8 cellular contexts compared by ENCODE assay signal in the genomic region with DNA sequence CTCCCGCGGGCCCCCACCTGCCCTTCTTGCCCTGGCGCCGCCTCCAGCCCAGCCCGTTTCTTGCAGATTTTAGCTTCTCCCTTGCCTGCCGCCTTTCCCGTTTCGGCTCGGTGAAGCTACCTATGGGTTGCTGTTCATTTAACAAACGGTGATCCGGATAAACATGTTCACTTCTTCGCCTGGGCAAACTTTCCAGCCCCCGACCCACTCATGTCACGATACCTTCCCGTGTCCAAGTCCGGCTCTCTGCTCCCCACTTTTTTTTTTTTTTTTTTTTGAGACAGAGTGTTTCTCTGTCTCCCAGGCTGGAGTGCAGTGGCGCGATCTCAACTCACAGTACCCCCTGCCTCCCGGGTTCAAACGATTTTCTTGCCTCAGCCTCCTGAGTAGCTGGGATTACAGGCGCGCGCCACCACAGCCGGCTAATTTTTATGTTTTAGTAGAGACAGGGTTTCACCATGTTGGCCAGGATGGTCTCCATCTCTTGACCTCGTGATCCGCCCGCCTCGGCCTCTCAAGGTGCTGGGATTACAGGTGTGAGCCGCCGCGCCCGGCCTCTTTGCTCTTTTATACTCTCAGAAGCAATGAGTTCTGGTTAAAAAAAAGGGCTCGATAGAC. TPM values are rescaled to one million over a fixed set of nuclear protein-coding genes. Genes with fewer than 3 reads are reported as not detected.
DNase-seq lines count a peak whose midpoint lies in the region; ATAC-seq and TF ChIP-seq lines count a peak whose summit lies in the region.

No MANE protein-coding gene starts in this region.

- dilution Hi-C loops in mammary epithelial cell (cut with HindIII; ENCODE audit: low sequenced_read_pairs): no loop called here

- H4K20me1 ChIP-seq in mammary epithelial cell (ENCODE audit: insufficient read depth, low read length): no peaks in the 10 kb centered on the region

- intact Hi-C loops in mammary epithelial cell (cut with micrococcal nuclease): loop anchor here (1.0 to 5.0 kb wide), 4 partner anchors 47 to 460 kb away; partner anchors contain the start of gene ZEB1

- BruUV-seq in mammary epithelial cell (replicated peaks; lab: Mats Ljungman, UMichigan): no TSS peak

- WGBS in mammary epithelial cell (ENCODE audit: low coverage, missing lambda C conversion rate): 61% methylated on average over 22 of the region's 33 CpGs

- no peak for ATAC-seq in activated T-cell treated with anti-CD3 and anti-CD28 coated beads, Interleukin-2, amount 50 U/mL, for 4 hours
- ATAC-seq in memory B cell (ENCODE audit: low read depth): no peak
- ATAC-seq in GM18505 (IDR thresholded peaks at IDR 0.05; ENCODE audit: unreplicated experiment): no peak
- no peak for ATAC-seq in HG02571 (IDR thresholded peaks at IDR 0.05; ENCODE audit: unreplicated experiment)

- peak overlapping the region; percentile 68 for H3K9ac ChIP-seq in mammary epithelial cell (ENCODE audit: insufficient read depth, low read length)

- no peaks in the 10 kb centered on the region for H3K27me3 Mint-ChIP-seq in activated T-cell treated with anti-CD3 and anti-CD28 coated beads, Interleukin-2, amount 50 U/mL, for 4 hours (ENCODE audit: low read depth)
- no peaks in the 10 kb centered on the region for H3K27me3 Mint-ChIP-seq in memory B cell
- no peaks in the 10 kb centered on the region for H3K27me3 Mint-ChIP-seq in type B pancreatic cell

- H3K27me3 ChIP-seq in mammary epithelial cell (ENCODE audit: insufficient read depth, low read length): no peaks in the 10 kb centered on the region

- no peaks in the 10 kb centered on the region for H3K9me3 ChIP-seq in mammary epithelial cell (replicated peaks; ENCODE audit: insufficient read depth, low read length)

- DNase-seq in activated T-cell treated with anti-CD3 and anti-CD28 coated beads, Interleukin-2, amount 50 U/mL, for 4 hours: no peak
- no peak for DNase-seq in activated T-cell treated with anti-CD3 and anti-CD28 coated beads for 4 hours
- DNase-seq in mammary epithelial cell: no peak
- no peak for DNase-seq in memory B cell (ENCODE audit: low spot score in 2 of 2)
- DNase-seq in type B pancreatic cell (ENCODE audit: extremely low spot score, unreplicated experiment): no peak
- DNase-seq in kidney tubule cell (ENCODE audit: low spot score): no peak

- peak overlapping the region; percentile 98 for H2AFZ ChIP-seq in mammary epithelial cell (ENCODE audit: low read depth, low read length)

- peaks cover 11% of the 10 kb centered on the region for H3K4me1 Mint-ChIP-seq in activated T-cell treated with anti-CD3 and anti-CD28 coated beads, Interleukin-2, amount 50 U/mL, for 4 hours (ENCODE audit: low read depth)
- H3K4me1 Mint-ChIP-seq in memory B cell: peaks cover 10% of the 10 kb centered on the region
- H3K4me1 Mint-ChIP-seq in type B pancreatic cell (ENCODE audit: unreplicated experiment): peaks cover 39% of the 10 kb centered on the region

- no peaks in the 10 kb centered on the region for H3K79me2 ChIP-seq in mammary epithelial cell (ENCODE audit: insufficient read depth, low read length)

- H3K4me3 ChIP-seq in mammary epithelial cell (replicated peaks in 1 of 3; ENCODE audit: insufficient read depth in 1 of 3, low read depth in 2 of 3, low read length in 3 of 3): peak overlapping the region; percentile 56 to 88 (median 77)

- peak overlapping the region; percentile 99 for H3K4me2 ChIP-seq in mammary epithelial cell (ENCODE audit: insufficient read depth, low read depth, low read length)

- in situ Hi-C loops in mammary epithelial cell (cut with MboI; ENCODE audit: low sequenced_read_pairs in 2 of 2): no loop called here

- H3K36me3 Mint-ChIP-seq in activated T-cell treated with anti-CD3 and anti-CD28 coated beads, Interleukin-2, amount 50 U/mL, for 4 hours (ENCODE audit: insufficient read depth): no peaks in the 10 kb centered on the region
- H3K36me3 Mint-ChIP-seq in memory B cell (no peaks in the 10 kb centered on the region), type B pancreatic cell (no peaks in the 10 kb centered on the region)

- H3K27ac Mint-ChIP-seq in memory B cell (peak overlapping the region; percentile 97), type B pancreatic cell (peak overlapping the region; percentile 97)

- H3K4me3 Mint-ChIP-seq in activated T-cell treated with anti-CD3 and anti-CD28 coated beads, Interleukin-2, amount 50 U/mL, for 4 hours: peak overlapping the region; percentile 86
- H3K4me3 Mint-ChIP-seq in memory B cell (peak overlapping the region; percentile 88), type B pancreatic cell (peak overlapping the region; percentile 93)

- TF ChIP-seq CTCF in mammary epithelial cell (conservative IDR thresholded peaks at IDR 0.05 in 1 of 2, IDR thresholded peaks at IDR 0.05 in 1 of 2; ENCODE audit: extremely low read depth in 1 of 2, insufficient read depth in 1 of 2, low read depth in 1 of 2, low read length in 2 of 2) (no peak), type B pancreatic cell (conservative IDR thresholded peaks at IDR 0.05) (no peak)

- TF ChIP-seq POLR2A in GM18505 (IDR thresholded peaks at IDR 0.05; ENCODE audit: borderline replicate concordance, extremely low read depth, insufficient read depth, insufficient read length): no peak

- no peaks in the 10 kb centered on the region for H3K36me3 ChIP-seq in mammary epithelial cell (ENCODE audit: insufficient read depth, low read length)

- peaks cover 21% of the 10 kb centered on the region for H3K4me1 ChIP-seq in mammary epithelial cell (ENCODE audit: insufficient read depth, low read length)

- CTCF ChIA-PET in mammary epithelial cell (lab: Charles Lee; ENCODE audit: low non-redundant PET): no interaction called here

- peak overlapping the region; percentile 98 for H3K27ac ChIP-seq in mammary epithelial cell (ENCODE audit: insufficient read depth, low read depth, low read length)

- H3K9me3 Mint-ChIP-seq in activated T-cell treated with anti-CD3 and anti-CD28 coated beads, Interleukin-2, amount 50 U/mL, for 4 hours: no peaks in the 10 kb centered on the region
- H3K9me3 Mint-ChIP-seq in memory B cell: no peaks in the 10 kb centered on the region
- H3K9me3 Mint-ChIP-seq in type B pancreatic cell: no peaks in the 10 kb centered on the region

RNA-seq across cellular contexts. Expression of gene ZNF438, which starts 1.0 kb away (rescaled TPM):
- 1 to 10 TPM in 2 of 3 donors, under 1 TPM in 1; 0.96 to 1.3 (median 1.2) TPM for total RNA-seq in activated T-cell treated with anti-CD3 and anti-CD28 coated beads, Interleukin-2, amount 50 U/mL, for 4 hours
- total RNA-seq in mammary epithelial cell: 1 to 10 TPM; 1.2 to 3.2 TPM
- 1.7 TPM for polyA plus RNA-seq in mammary epithelial cell
- polyA minus RNA-seq in mammary epithelial cell: 0.67 TPM
- total RNA-seq in type B pancreatic cell (ENCODE audit: low replicate concordance): 3.7 and 4.4 TPM in 2 replicates
